In genomic region chr17:27323538-27324212, GRCh38 we compare ENCODE assay signal across 8 cellular contexts. TPM values are rescaled to one million over a fixed set of nuclear protein-coding genes. Genes with fewer than 3 reads are reported as not detected.
DNase-seq lines count a peak whose midpoint lies in the region; ATAC-seq and TF ChIP-seq lines count a peak whose summit lies in the region.

No MANE protein-coding gene starts in this region.

- no peaks in the 10 kb centered on the region for H3K36me3 Mint-ChIP-seq in naive thymus-derived CD8-positive, alpha-beta T cell

- H3K4me3 ChIP-seq in fibroblast of lung (replicated peaks in 1 of 4; ENCODE audit: control extremely low read depth in 1 of 4, insufficient read depth in 1 of 4, low read depth in 3 of 4, low read length in 4 of 4), result no peak overlapping the region
- no peak overlapping the region for H3K4me3 ChIP-seq in trophoblast cell (ENCODE audit: low read depth, low read length)

- H2BK12ac ChIP-seq in trophoblast cell (ENCODE audit: low read length), result no peak overlapping the region

- H3K79me2 ChIP-seq in fibroblast of lung (ENCODE audit: control insufficient read depth, insufficient read depth, low read length), result no peaks in the 10 kb centered on the region
- no peaks in the 10 kb centered on the region for H3K79me2 ChIP-seq in trophoblast cell (ENCODE audit: control insufficient read depth, insufficient read depth, low read length, poor library complexity)

- H3K9ac ChIP-seq in fibroblast of lung (ENCODE audit: insufficient read depth, low read length), result no peak overlapping the region
- H3K9ac ChIP-seq in trophoblast cell (ENCODE audit: low read length), result no peak overlapping the region

- no peak overlapping the region for H4K12ac ChIP-seq in trophoblast cell (ENCODE audit: low read depth, low read length)

- no peak overlapping the region for H2AK5ac ChIP-seq in trophoblast cell (ENCODE audit: low read length)

- H3K36me3 ChIP-seq in fibroblast of lung (ENCODE audit: control insufficient read depth, insufficient read depth, low read length) (no peaks in the 10 kb centered on the region), trophoblast cell (ENCODE audit: control insufficient read depth in 1 of 2, insufficient read depth in 2 of 2, low read length in 2 of 2) (peaks cover 2 to 6% of the 10 kb centered on the region in 2 experiments)

- no peak overlapping the region for H4K8ac ChIP-seq in trophoblast cell (ENCODE audit: low read depth, low read length)

- H2AFZ ChIP-seq in fibroblast of lung (ENCODE audit: low read length) (no peak overlapping the region), trophoblast cell (ENCODE audit: insufficient read depth, low read length, poor library complexity) (no peak overlapping the region)

- DNase-seq in Daoy (ENCODE audit: low read depth) (peak; percentile 41), NCI-H748 treated with DMSO at 0.1 percent for 48 hours (lab: John Stamatoyannopoulos, UW) (peak; percentile 35), fibroblast of lung (ENCODE audit: low read depth in 2 of 2) (peak; percentile 27 to 86), trophoblast cell (peak; percentile 37 to 62), SKM-1 treated with dmso at 0.1 percent for 144 hours (lab: John Stamatoyannopoulos, UW; ENCODE audit: unreplicated experiment) (no peak)
- no peak for DNase-seq in naive thymus-derived CD8-positive, alpha-beta T cell

- H3K4me3 Mint-ChIP-seq in naive thymus-derived CD8-positive, alpha-beta T cell, result no peak overlapping the region

- no peaks in the 10 kb centered on the region for H3K9me3 ChIP-seq in fibroblast of lung (ENCODE audit: control insufficient read depth, insufficient read depth, low read depth, low read length)
- H3K9me3 ChIP-seq in trophoblast cell (ENCODE audit: insufficient read depth, low read depth, low read length), result peaks cover 6% of the 10 kb centered on the region

- no peak for ATAC-seq in naive thymus-derived CD8-positive, alpha-beta T cell
- ATAC-seq in GM18502 (IDR thresholded peaks at IDR 0.05; ENCODE audit: poor library complexity, unreplicated experiment), result no peak
- no peak for ATAC-seq in GM21576 (IDR thresholded peaks at IDR 0.05; ENCODE audit: unreplicated experiment)

- H3K4me1 ChIP-seq in fibroblast of lung (ENCODE audit: control insufficient read depth, extremely low read depth, insufficient read depth, low read length) (no peaks in the 10 kb centered on the region), trophoblast cell (ENCODE audit: control insufficient read depth in 1 of 2, insufficient read depth in 2 of 2, low read length in 2 of 2) (peaks cover 0 to 2% of the 10 kb centered on the region in 2 experiments)

- H3K4ac ChIP-seq in trophoblast cell (ENCODE audit: low read depth, low read length), result no peak overlapping the region

- no CpG with 5 or more reads among the region's 7 CpGs for WGBS in trophoblast cell (ENCODE audit: extremely low coverage, insufficient coverage, insufficient read length)

- H3K4me2 ChIP-seq in fibroblast of lung (ENCODE audit: extremely low read depth, insufficient read depth, low read length) (no peak overlapping the region), trophoblast cell (ENCODE audit: low read length) (no peak overlapping the region)

- H2BK5ac ChIP-seq in trophoblast cell (ENCODE audit: low read depth, low read length, poor library complexity), result no peak overlapping the region

- no peak overlapping the region for H3K14ac ChIP-seq in trophoblast cell (ENCODE audit: low read length)

- peak overlapping the region; percentile 17 for H3K23ac ChIP-seq in trophoblast cell (ENCODE audit: low read length)

- no peak overlapping the region for H2BK120ac ChIP-seq in trophoblast cell (ENCODE audit: insufficient read depth, low read length, poor library complexity)

- peaks cover 0 to 2% (median 0%) of the 10 kb centered on the region in 5 donors for H3K27me3 Mint-ChIP-seq in naive thymus-derived CD8-positive, alpha-beta T cell

- H4K20me1 ChIP-seq in fibroblast of lung (ENCODE audit: control insufficient read depth, extremely low read depth, insufficient read depth, low read length), result no peaks in the 10 kb centered on the region

- no peaks in the 10 kb centered on the region for H3K9me3 Mint-ChIP-seq in naive thymus-derived CD8-positive, alpha-beta T cell

- H3K4me1 Mint-ChIP-seq in naive thymus-derived CD8-positive, alpha-beta T cell, result no peaks in the 10 kb centered on the region

- no peak overlapping the region for H3K27ac ChIP-seq in fibroblast of lung (ENCODE audit: insufficient read depth, low read length)
- no peak overlapping the region for H3K27ac ChIP-seq in trophoblast cell (ENCODE audit: low read depth, low read length)

- H3K27ac Mint-ChIP-seq in naive thymus-derived CD8-positive, alpha-beta T cell, result no peak overlapping the region

- no peak overlapping the region for H3K18ac ChIP-seq in trophoblast cell (ENCODE audit: low read length)

- H3K79me1 ChIP-seq in trophoblast cell (ENCODE audit: low read length), result no peaks in the 10 kb centered on the region

- POLR2A ChIA-PET in naive thymus-derived CD8-positive, alpha-beta T cell (lab: Charles Lee), result interaction anchor here (0.6 kb wide), 1 partner anchor 218 kb away, joined by 3 read pairs; no protein-coding TSS in a partner anchor

- H3K27me3 ChIP-seq in fibroblast of lung (ENCODE audit: control insufficient read depth, insufficient read depth, low read length) (no peaks in the 10 kb centered on the region), trophoblast cell (ENCODE audit: insufficient read depth, low read length) (no peaks in the 10 kb centered on the region)

- H4K91ac ChIP-seq in trophoblast cell (ENCODE audit: low read depth, low read length), result no peak overlapping the region

- no peak for TF ChIP-seq CTCF in fibroblast of lung (conservative IDR thresholded peaks at IDR 0.05 in 1 of 2, IDR thresholded peaks at IDR 0.05 in 1 of 2; ENCODE audit: low read depth in 1 of 2, low read length in 2 of 2)

RNA-seq across cellular contexts. Expression of gene WSB1, which starts 29.8 kb away (rescaled TPM):
- total RNA-seq in Daoy (2014; rRNA removed; shearing (Covaris generic)), result 55.6 and 56.7 TPM in 2 replicates
- 96.3 and 151 TPM in 2 replicates for total RNA-seq in fibroblast of lung
- 77.8 and 139 TPM in 2 replicates for polyA plus RNA-seq in fibroblast of lung
- polyA plus RNA-seq in fibroblast of lung (2012), result 37.6 and 55.3 TPM in 2 replicates
- 22.0 and 22.3 TPM in 2 replicates for polyA minus RNA-seq in fibroblast of lung (ENCODE audit: low replicate concordance)
- 193 and 206 TPM in 2 replicates for polyA plus RNA-seq in trophoblast cell (2013)
- total RNA-seq in naive thymus-derived CD8-positive, alpha-beta T cell, result 100 to 1,000 TPM; 154 to 159 TPM
- 100 to 1,000 TPM; 128 to 186 (median 132) TPM for polyA plus RNA-seq in naive thymus-derived CD8-positive, alpha-beta T cell

Comparison
In these comparisons a context has a peak if more than half of its experiments do, and no peak if none do; other contexts are left out.
1. DNase-seq: peak in Daoy (single experiment), NCI-H748 treated with DMSO at 0.1 percent for 48 hours (single experiment), fibroblast of lung (2 of 2) and trophoblast cell (2 of 2); none in naive thymus-derived CD8-positive, alpha-beta T cell (0 of 10) and SKM-1 treated with dmso at 0.1 percent for 144 hours (single experiment).